1 cellular context compared by ENCODE assay signal in the genomic region with DNA sequence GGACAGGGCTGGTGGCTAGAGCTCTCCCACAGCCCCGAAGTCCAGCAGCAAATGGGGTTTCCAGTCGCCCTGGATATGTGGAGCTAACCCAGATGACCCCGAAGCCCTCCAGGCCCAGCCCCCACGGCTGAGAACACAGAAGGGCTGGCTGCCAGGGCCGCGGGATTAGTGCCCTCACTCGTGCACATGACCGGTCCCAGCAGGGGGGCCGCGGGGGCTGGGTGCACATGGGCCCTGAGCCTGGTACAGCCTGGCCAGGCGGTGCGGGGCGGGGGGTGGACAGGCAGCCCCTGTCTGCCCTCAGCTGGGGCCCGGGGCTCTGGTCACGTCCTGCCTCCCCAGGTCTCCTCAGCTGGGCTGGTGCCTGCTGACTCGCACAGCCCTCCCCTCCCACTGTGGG.
TF ChIP-seq lines count a peak whose summit lies in the region.

No MANE protein-coding gene starts in this region.

TF ChIP-seq in HCT116, 20 proteins besides CTCF, POLR2A, EP300 and RAD21 (continued from another document):
- TF ChIP-seq CEBPB (IDR thresholded peaks at IDR 0.05; ENCODE audit: low read depth) (no peak), SRF (IDR thresholded peaks at IDR 0.05; ENCODE audit: low read depth) (no peak), JUND (IDR thresholded peaks at IDR 0.05) (no peak)
- TF ChIP-seq, protein P1, sequence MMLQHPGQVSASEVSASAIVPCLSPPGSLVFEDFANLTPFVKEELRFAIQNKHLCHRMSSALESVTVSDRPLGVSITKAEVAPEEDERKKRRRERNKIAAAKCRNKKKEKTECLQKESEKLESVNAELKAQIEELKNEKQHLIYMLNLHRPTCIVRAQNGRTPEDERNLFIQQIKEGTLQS (IDR thresholded peaks at IDR 0.05) = no peak
